Comparison of ENCODE assay signal across 1 cellular context in genomic region chr14:99118946-99119345, GRCh38.
TF ChIP-seq lines count a peak whose summit lies in the region.

No MANE protein-coding gene starts in this region.

TF ChIP-seq in WTC11, 78 proteins besides CTCF, POLR2A, EP300 and RAD21 (continued from another document):
- no peak for TF ChIP-seq ZNF532 (CRISPR knock-in tag; IDR thresholded peaks at IDR 0.05; ENCODE audit: borderline replicate concordance)
- TF ChIP-seq ZNF232 (CRISPR knock-in tag; IDR thresholded peaks at IDR 0.05): no peak
- no peak for TF ChIP-seq HMGXB4 (CRISPR knock-in tag; IDR thresholded peaks at IDR 0.05)
- no peak for TF ChIP-seq FOXK1 (CRISPR knock-in tag; IDR thresholded peaks at IDR 0.05)
- no peak for TF ChIP-seq GTF2I (CRISPR knock-in tag; conservative IDR thresholded peaks at IDR 0.05)
- no peak for TF ChIP-seq HMGA2 (CRISPR knock-in tag; IDR thresholded peaks at IDR 0.05)
